1 cellular context compared by ENCODE assay signal in genomic region chr1:161165742-161166668, GRCh38.
TF ChIP-seq lines count a peak whose summit lies in the region.

TSS of gene PPOX (plus strand) at chr1:161166426. CDS start at chr1:161166848, 422 bp downstream.

TF ChIP-seq in HepG2, 621 proteins besides CTCF, POLR2A, EP300 and RAD21 (continued from another document and continues in another):
- TF ChIP-seq, protein P1, sequence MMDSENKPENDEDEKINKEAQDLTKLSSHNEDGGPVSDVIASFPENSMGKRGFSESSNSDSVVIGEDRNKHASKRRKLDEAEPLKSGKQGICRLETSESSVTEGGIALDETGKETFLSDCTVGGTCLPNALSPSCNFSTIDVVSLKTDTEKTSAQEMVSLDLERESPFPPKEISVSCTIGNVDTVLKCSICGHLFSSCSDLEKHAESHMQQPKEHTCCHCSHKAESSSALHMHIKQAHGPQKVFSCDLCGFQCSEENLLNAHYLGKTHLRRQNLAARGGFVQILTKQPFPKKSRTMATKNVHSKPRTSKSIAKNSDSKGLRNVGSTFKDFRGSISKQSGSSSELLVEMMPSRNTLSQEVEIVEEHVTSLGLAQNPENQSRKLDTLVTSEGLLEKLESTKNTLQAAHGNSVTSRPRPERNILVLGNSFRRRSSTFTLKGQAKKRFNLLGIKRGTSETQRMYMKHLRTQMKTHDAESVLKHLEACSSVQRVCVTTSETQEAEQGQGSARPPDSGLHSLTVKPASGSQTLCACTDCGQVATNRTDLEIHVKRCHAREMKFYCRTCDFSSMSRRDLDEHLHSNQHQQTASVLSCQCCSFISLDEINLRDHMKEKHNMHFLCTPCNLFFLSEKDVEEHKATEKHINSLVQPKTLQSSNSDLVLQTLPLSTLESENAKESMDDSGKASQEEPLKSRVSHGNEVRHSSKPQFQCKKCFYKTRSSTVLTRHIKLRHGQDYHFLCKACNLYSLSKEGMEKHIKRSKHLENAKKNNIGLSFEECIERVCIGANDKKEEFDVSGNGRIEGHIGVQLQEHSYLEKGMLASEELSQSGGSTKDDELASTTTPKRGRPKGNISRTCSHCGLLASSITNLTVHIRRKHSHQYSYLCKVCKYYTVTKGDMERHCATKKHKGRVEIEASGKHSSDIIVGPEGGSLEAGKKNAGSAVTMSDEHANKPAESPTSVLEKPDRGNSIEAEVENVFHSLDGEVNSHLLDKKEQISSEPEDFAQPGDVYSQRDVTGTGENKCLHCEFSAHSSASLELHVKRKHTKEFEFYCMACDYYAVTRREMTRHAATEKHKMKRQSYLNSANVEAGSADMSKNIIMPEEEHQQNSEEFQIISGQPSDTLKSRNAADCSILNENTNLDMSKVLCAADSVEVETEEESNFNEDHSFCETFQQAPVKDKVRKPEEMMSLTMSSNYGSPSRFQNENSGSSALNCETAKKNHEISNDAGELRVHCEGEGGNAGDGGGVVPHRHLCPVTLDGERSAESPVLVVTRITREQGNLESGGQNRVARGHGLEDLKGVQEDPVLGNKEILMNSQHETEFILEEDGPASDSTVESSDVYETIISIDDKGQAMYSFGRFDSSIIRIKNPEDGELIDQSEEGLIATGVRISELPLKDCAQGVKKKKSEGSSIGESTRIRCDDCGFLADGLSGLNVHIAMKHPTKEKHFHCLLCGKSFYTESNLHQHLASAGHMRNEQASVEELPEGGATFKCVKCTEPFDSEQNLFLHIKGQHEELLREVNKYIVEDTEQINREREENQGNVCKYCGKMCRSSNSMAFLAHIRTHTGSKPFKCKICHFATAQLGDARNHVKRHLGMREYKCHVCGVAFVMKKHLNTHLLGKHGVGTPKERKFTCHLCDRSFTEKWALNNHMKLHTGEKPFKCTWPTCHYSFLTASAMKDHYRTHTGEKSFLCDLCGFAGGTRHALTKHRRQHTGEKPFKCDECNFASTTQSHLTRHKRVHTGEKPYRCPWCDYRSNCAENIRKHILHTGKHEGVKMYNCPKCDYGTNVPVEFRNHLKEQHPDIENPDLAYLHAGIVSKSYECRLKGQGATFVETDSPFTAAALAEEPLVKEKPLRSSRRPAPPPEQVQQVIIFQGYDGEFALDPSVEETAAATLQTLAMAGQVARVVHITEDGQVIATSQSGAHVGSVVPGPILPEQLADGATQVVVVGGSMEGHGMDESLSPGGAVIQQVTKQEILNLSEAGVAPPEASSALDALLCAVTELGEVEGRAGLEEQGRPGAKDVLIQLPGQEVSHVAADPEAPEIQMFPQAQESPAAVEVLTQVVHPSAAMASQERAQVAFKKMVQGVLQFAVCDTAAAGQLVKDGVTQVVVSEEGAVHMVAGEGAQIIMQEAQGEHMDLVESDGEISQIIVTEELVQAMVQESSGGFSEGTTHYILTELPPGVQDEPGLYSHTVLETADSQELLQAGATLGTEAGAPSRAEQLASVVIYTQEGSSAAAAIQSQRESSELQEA (CRISPR knock-in tag; IDR thresholded peaks at IDR 0.05; ENCODE audit: not compliant biosample characterization), result no peak
- TF ChIP-seq PBX3 (CRISPR knock-in tag; IDR thresholded peaks at IDR 0.05; ENCODE audit: borderline replicate concordance) (no peak), RORA (CRISPR knock-in tag; IDR thresholded peaks at IDR 0.05) (no peak), ERF (CRISPR knock-in tag; IDR thresholded peaks at IDR 0.05) (peak; percentile 69), ZNF891 (CRISPR knock-in tag; IDR thresholded peaks at IDR 0.05) (no peak), KLF6 (CRISPR knock-in tag; IDR thresholded peaks at IDR 0.05) (no peak), ZFP36L1 (CRISPR knock-in tag; IDR thresholded peaks at IDR 0.05) (peak; percentile 64), SRY (CRISPR knock-in tag; IDR thresholded peaks at IDR 0.05) (peak; percentile 23; the same call in 1 of the 2 replicates), GABPA (IDR thresholded peaks at IDR 0.05; ENCODE audit: low read depth, low read length) (no peak), GABPA (CRISPR knock-in tag; IDR thresholded peaks at IDR 0.05; ENCODE audit: low read depth) (peak; percentile 59), GTF2F1 (IDR thresholded peaks at IDR 0.05; ENCODE audit: low read length) (no peak), CCDC6 (CRISPR knock-in tag; IDR thresholded peaks at IDR 0.05) (no peak), DNMT3B (CRISPR knock-in tag; conservative IDR thresholded peaks at IDR 0.05) (no peak; the same call in 1 of the 2 replicates), ZZZ3 (CRISPR knock-in tag; IDR thresholded peaks at IDR 0.05; ENCODE audit: borderline replicate concordance) (no peak), ZNF704 (CRISPR knock-in tag; IDR thresholded peaks at IDR 0.05; ENCODE audit: borderline replicate concordance) (peak; percentile 12; the same call in 1 of the 2 replicates), ZMYM4 (CRISPR knock-in tag; IDR thresholded peaks at IDR 0.05) (peak; percentile 92), ZNF138 (CRISPR knock-in tag; IDR thresholded peaks at IDR 0.05; ENCODE audit: low read depth) (0 out of 2 replicates have a peak, but pooled peaks have one; percentile 22), CCAR2 (optimal IDR thresholded peaks at IDR 0.05; ENCODE audit: low read depth, low read length) (no peak), ZSCAN9 (CRISPR knock-in tag; IDR thresholded peaks at IDR 0.05; ENCODE audit: borderline replicate concordance) (no peak), ZBTB38 (CRISPR knock-in tag; IDR thresholded peaks at IDR 0.05) (no peak), ZNF101 (CRISPR knock-in tag; IDR thresholded peaks at IDR 0.05; ENCODE audit: borderline replicate concordance, low read depth) (no peak), MAFK (conservative IDR thresholded peaks at IDR 0.05 in 1 of 2, IDR thresholded peaks at IDR 0.05 in 1 of 2; ENCODE audit: low read length in 2 of 2) (no peak), NFATC3 (CRISPR knock-in tag; IDR thresholded peaks at IDR 0.05) (no peak), IRX3 (CRISPR knock-in tag; IDR thresholded peaks at IDR 0.05; ENCODE audit: borderline replicate concordance, low read depth) (no peak)
- TF ChIP-seq, protein P2, sequence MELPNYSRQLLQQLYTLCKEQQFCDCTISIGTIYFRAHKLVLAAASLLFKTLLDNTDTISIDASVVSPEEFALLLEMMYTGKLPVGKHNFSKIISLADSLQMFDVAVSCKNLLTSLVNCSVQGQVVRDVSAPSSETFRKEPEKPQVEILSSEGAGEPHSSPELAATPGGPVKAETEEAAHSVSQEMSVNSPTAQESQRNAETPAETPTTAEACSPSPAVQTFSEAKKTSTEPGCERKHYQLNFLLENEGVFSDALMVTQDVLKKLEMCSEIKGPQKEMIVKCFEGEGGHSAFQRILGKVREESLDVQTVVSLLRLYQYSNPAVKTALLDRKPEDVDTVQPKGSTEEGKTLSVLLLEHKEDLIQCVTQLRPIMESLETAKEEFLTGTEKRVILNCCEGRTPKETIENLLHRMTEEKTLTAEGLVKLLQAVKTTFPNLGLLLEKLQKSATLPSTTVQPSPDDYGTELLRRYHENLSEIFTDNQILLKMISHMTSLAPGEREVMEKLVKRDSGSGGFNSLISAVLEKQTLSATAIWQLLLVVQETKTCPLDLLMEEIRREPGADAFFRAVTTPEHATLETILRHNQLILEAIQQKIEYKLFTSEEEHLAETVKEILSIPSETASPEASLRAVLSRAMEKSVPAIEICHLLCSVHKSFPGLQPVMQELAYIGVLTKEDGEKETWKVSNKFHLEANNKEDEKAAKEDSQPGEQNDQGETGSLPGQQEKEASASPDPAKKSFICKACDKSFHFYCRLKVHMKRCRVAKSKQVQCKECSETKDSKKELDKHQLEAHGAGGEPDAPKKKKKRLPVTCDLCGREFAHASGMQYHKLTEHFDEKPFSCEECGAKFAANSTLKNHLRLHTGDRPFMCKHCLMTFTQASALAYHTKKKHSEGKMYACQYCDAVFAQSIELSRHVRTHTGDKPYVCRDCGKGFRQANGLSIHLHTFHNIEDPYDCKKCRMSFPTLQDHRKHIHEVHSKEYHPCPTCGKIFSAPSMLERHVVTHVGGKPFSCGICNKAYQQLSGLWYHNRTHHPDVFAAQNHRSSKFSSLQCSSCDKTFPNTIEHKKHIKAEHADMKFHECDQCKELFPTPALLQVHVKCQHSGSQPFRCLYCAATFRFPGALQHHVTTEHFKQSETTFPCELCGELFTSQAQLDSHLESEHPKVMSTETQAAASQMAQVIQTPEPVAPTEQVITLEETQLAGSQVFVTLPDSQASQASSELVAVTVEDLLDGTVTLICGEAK (IDR thresholded peaks at IDR 0.05), result no peak
- TF ChIP-seq, protein P2 (CRISPR knock-in tag; IDR thresholded peaks at IDR 0.05), result peak; percentile 41; the same call in 1 of the 2 replicates
- TF ChIP-seq, protein P3, sequence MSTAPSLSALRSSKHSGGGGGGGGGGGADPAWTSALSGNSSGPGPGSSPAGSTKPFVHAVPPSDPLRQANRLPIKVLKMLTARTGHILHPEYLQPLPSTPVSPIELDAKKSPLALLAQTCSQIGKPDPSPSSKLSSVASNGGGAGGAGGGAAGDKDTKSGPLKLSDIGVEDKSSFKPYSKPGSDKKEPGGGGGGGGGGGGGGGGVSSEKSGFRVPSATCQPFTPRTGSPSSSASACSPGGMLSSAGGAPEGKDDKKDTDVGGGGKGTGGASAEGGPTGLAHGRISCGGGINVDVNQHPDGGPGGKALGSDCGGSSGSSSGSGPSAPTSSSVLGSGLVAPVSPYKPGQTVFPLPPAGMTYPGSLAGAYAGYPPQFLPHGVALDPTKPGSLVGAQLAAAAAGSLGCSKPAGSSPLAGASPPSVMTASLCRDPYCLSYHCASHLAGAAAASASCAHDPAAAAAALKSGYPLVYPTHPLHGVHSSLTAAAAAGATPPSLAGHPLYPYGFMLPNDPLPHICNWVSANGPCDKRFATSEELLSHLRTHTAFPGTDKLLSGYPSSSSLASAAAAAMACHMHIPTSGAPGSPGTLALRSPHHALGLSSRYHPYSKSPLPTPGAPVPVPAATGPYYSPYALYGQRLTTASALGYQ (CRISPR knock-in tag; IDR thresholded peaks at IDR 0.05), result no peak; the same call in 1 of the 2 replicates
- TF ChIP-seq, protein P4, sequence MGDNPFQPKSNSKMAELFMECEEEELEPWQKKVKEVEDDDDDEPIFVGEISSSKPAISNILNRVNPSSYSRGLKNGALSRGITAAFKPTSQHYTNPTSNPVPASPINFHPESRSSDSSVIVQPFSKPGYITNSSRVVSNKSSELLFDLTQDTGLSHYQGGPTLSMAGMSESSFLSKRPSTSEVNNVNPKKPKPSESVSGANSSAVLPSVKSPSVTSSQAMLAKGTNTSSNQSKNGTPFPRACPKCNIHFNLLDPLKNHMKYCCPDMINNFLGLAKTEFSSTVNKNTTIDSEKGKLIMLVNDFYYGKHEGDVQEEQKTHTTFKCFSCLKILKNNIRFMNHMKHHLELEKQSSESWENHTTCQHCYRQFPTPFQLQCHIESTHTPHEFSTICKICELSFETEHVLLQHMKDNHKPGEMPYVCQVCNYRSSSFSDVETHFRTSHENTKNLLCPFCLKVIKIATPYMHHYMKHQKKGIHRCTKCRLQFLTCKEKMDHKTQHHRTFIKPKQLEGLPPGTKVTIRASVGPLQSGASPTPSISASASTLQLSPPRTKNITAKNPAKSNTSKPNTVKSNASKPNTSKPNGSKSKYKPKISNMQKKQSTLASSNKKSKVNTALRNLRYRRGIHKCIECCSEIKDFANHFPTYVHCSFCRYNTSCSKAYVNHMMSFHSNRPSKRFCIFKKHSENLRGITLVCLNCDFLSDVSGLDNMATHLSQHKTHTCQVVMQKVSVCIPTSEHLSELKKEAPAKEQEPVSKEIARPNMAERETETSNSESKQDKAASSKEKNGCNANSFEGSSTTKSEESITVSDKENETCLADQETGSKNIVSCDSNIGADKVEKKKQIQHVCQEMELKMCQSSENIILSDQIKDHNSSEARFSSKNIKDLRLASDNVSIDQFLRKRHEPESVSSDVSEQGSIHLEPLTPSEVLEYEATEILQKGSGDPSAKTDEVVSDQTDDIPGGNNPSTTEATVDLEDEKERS (CRISPR knock-in tag; IDR thresholded peaks at IDR 0.05), result no peak
